ENCODE assay signal across 17 cellular contexts in genomic region chr3:114874447-114874846, GRCh38.
DNase-seq lines count a peak whose midpoint lies in the region; ATAC-seq and TF ChIP-seq lines count a peak whose summit lies in the region.
"Had no signal": no experiment of that assay in that cellular context is flagged by ENCODE, and none has a peak within 500 bp of the region (broad histone marks: within the 10 kb centered on the region; RNA-seq: fewer than 3 reads in every experiment).

No MANE protein-coding gene starts in this region.

- H3K36me3 ChIP-seq in psoas muscle (ENCODE audit: insufficient read depth in 1 of 2, low read depth in 1 of 2): no peaks in the 10 kb centered on the region

- no peaks in the 10 kb centered on the region for H3K27me3 ChIP-seq in layer of hippocampus (ENCODE audit: control insufficient read depth, insufficient read depth, low read length)
- no peaks in the 10 kb centered on the region for H3K27me3 ChIP-seq in psoas muscle (ENCODE audit: insufficient read depth in 3 of 3, low read length in 2 of 3)

- WGBS in psoas muscle, 3 donors: 10 to 22% (median 22%) methylated on average over 3 of the region's 3 CpGs

- H3K9me3 ChIP-seq in psoas muscle: no peaks in the 10 kb centered on the region
- H3K9me3 ChIP-seq: mucosa of descending colon had no signal

- H3K4me3 ChIP-seq in psoas muscle: no peak overlapping the region
- H3K4me3 ChIP-seq: coronary artery, mucosa of descending colon had no signal

- peak in 3 of 4 donors; percentile 38 to 61 (median 38) for ATAC-seq in psoas muscle
- ATAC-seq in GM18502 (IDR thresholded peaks at IDR 0.05; ENCODE audit: poor library complexity, unreplicated experiment): no peak
- ATAC-seq in HG03280 (IDR thresholded peaks at IDR 0.05; ENCODE audit: unreplicated experiment): no peak
- ATAC-seq: mucosa of descending colon, Panc1 had no signal

- DNase-seq in G401 (ENCODE audit: low spot score) (peak; percentile 62), dermis microvascular lymphatic vessel endothelial cell (ENCODE audit: low read depth in 2 of 2) (peak; percentile 72 to 83), psoas muscle (peak; percentile 12 to 53), COR-L47 (lab: John Stamatoyannopoulos, UW) (no peak)
- no peak for DNase-seq in stimulated activated CD8-positive, alpha-beta memory T cell treated with anti-CD3 and anti-CD28 coated beads, Interleukin-4, amount 100 ng/mL, for 48 hours
- DNase-seq: activated CD4-positive, CD25-positive, alpha-beta regulatory T cell; activated T-cell treated with anti-CD3 and anti-CD28 coated beads, Interleukin-2, amount 50 U/mL, for 48 hours; DMS 273 treated with DMSO at 0.1 percent for 48 hours; foreskin fibroblast; mucosa of descending colon; NCI-H146; stimulated activated CD4-positive, alpha-beta T cell treated with anti-CD3 and anti-CD28 coated beads, Interleukin-2, amount 100 ng/mL, for 24 hours had no signal

- H3K4me1 ChIP-seq in psoas muscle: peaks cover 57% of the 10 kb centered on the region

- intact Hi-C loops in psoas muscle (cut with DNase I): no loop called here

- in situ Hi-C loops in G401 (cut with HindIII; ENCODE audit: low sequenced_read_pairs): no loop called here

- TF ChIP-seq CTCF in psoas muscle (IDR thresholded peaks at IDR 0.05): no peak

- H3K27ac ChIP-seq in layer of hippocampus (ENCODE audit: low read depth, low read length) (peak overlapping the region; percentile 46), psoas muscle (no peak overlapping the region)
- H3K27ac ChIP-seq: coronary artery had no signal

Comparison
In these comparisons a context has a peak if more than half of its experiments do, and no peak if none do; other contexts are left out.
1. DNase-seq: peak in G401 (single experiment), dermis microvascular lymphatic vessel endothelial cell (2 of 2) and psoas muscle (2 of 2); none in COR-L47 (single experiment) and stimulated activated CD8-positive, alpha-beta memory T cell treated with anti-CD3 and anti-CD28 coated beads, Interleukin-4, amount 100 ng/mL, for 48 hours (single experiment).
2. ATAC-seq: peak in psoas muscle (3 of 4); none in GM18502 (single experiment) and HG03280 (single experiment).